8 cellular contexts compared by ENCODE assay signal in genomic region chr1:173477286-173478098, GRCh38. TPM values are rescaled to one million over a fixed set of nuclear protein-coding genes. Genes with fewer than 3 reads are reported as not detected.
A peak's percentile ranks its signal among the peaks of the same experiment; 100 is the strongest.
DNase-seq lines count a peak whose midpoint lies in the region; ATAC-seq, FAIRE-seq and TF ChIP-seq lines count a peak whose summit lies in the region.

TSS of gene PRDX6 (plus strand) at chr1:173477335. CDS start at chr1:173477398, 63 bp downstream.

- H3K27me3 ChIP-seq in DOHH2 (ENCODE audit: control insufficient read depth, low read length) = no peaks in the 10 kb centered on the region
- H3K27me3 ChIP-seq in adrenal gland = no peaks in the 10 kb centered on the region
- H3K27me3 ChIP-seq in cardiac muscle cell = no peaks in the 10 kb centered on the region
- no peaks in the 10 kb centered on the region for H3K27me3 ChIP-seq in parathyroid adenoma (ENCODE audit: control insufficient read depth, insufficient read depth, low read length)

- TF ChIP-seq CTCF in DOHH2 (IDR thresholded peaks at IDR 0.05; ENCODE audit: low read depth, low read length, poor library complexity, severe bottlenecking) (no peak), adrenal gland (IDR thresholded peaks at IDR 0.05) (peak in 1 of 6 experiments; percentile 29), cardiac muscle cell (IDR thresholded peaks at IDR 0.05; ENCODE audit: low read depth, low read length) (no peak), parathyroid adenoma (IDR thresholded peaks at IDR 0.05) (no peak)

- H3K36me3 ChIP-seq in DOHH2 (ENCODE audit: control insufficient read depth, low read length) (peaks cover 46% of the 10 kb centered on the region), adrenal gland (replicated peaks in 1 of 2) (peaks cover 0 to 18% of the 10 kb centered on the region in 2 donors), cardiac muscle cell (peaks cover 24% of the 10 kb centered on the region), parathyroid adenoma (ENCODE audit: control insufficient read depth, insufficient read depth, low read length) (no peaks in the 10 kb centered on the region)

- H3K27ac ChIP-seq in DOHH2 (ENCODE audit: low read depth, low read length) (peak within 1 kb of the TSS; percentile 56), adrenal gland (peak within 1 kb of the TSS; percentile 89 to 99 (median 98)), cardiac muscle cell (peak within 1 kb of the TSS; percentile 96), parathyroid adenoma (peak within 1 kb of the TSS; percentile 97)

- intact Hi-C loops in adrenal gland (cut with DNase I) = no loop called here

- DNase-seq in HTR-8/SVneo (ENCODE audit: insufficient read length, low spot score) (peak; percentile 29), RPMI7951 (ENCODE audit: low read depth) (peak; percentile 56), adrenal gland (peak; percentile 63 to 92 (median 74)), cardiac muscle cell (ENCODE audit: low read depth in 1 of 2, low spot score in 1 of 2) (peak; percentile 76 to 88), RCC 7860 (ENCODE audit: low spot score) (no peak)

- H3F3A ChIP-seq in DOHH2 (ENCODE audit: control insufficient read depth, insufficient read depth) = no peaks in the 10 kb centered on the region

- H3K9ac ChIP-seq in parathyroid adenoma = peak within 1 kb of the TSS; percentile 93

- FAIRE-seq in HTR-8/SVneo (lab: Jason Lieb, UNC) (no peak), RCC 7860 (lab: Jason Lieb, UNC) (no peak)

- H3K79me2 ChIP-seq in DOHH2 (ENCODE audit: control insufficient read depth, low read length) (peaks cover 47% of the 10 kb centered on the region), parathyroid adenoma (peaks cover 7% of the 10 kb centered on the region)

- H3K4me1 ChIP-seq in DOHH2 (ENCODE audit: control insufficient read depth, low read length) (peaks cover 28% of the 10 kb centered on the region), adrenal gland (replicated peaks in 1 of 2) (peaks cover 39 to 68% of the 10 kb centered on the region in 2 donors), cardiac muscle cell (ENCODE audit: low read depth) (peaks cover 43% of the 10 kb centered on the region), parathyroid adenoma (no peaks in the 10 kb centered on the region)

- peak; percentile 84 to 88 for TF ChIP-seq POLR2A in adrenal gland (IDR thresholded peaks at IDR 0.05)

- H3K9me3 ChIP-seq in DOHH2 (ENCODE audit: control insufficient read depth, insufficient read depth, low read length) (no peaks in the 10 kb centered on the region), adrenal gland (replicated peaks in 1 of 3) (no peaks in the 10 kb centered on the region), cardiac muscle cell (ENCODE audit: low read depth) (no peaks in the 10 kb centered on the region), parathyroid adenoma (ENCODE audit: control insufficient read depth, low read length) (no peaks in the 10 kb centered on the region)

- H2AFZ ChIP-seq in parathyroid adenoma = peak within 1 kb of the TSS; percentile 79

- no peaks in the 10 kb centered on the region for H3K9me2 ChIP-seq in DOHH2 (replicated peaks; ENCODE audit: control insufficient read depth, low read length)

- peak; percentile 54 for ATAC-seq in GM21447 (IDR thresholded peaks at IDR 0.05; ENCODE audit: unreplicated experiment)

- H4K20me1 ChIP-seq in DOHH2 (ENCODE audit: control insufficient read depth, insufficient read depth, low read depth, low read length) = peaks cover 4% of the 10 kb centered on the region; the same call in 1 of the 2 replicates

- H3K4me3 ChIP-seq in DOHH2 (ENCODE audit: low read length) = peak within 1 kb of the TSS; percentile 98
- H3K4me3 ChIP-seq in adrenal gland = peak within 1 kb of the TSS; percentile 37 to 87 (median 84)
- H3K4me3 ChIP-seq in cardiac muscle cell = peak within 1 kb of the TSS; percentile 95
- H3K4me3 ChIP-seq in parathyroid adenoma (ENCODE audit: low read depth, low read length) = peak within 1 kb of the TSS; percentile 94

- WGBS in adrenal gland, 4 donors = 0% methylated on average over 5 to 69 of the region's 69 CpGs

- H3K4me2 ChIP-seq in DOHH2 (ENCODE audit: low read length) = peak within 1 kb of the TSS; percentile 97
- peak within 1 kb of the TSS; percentile 94 for H3K4me2 ChIP-seq in parathyroid adenoma (ENCODE audit: low read length)

RNA-seq across cellular contexts. Expression of gene PRDX6, which starts in this region (rescaled TPM):
- total RNA-seq in RPMI7951 (2014; rRNA removed; shearing (Covaris generic)) = 317 and 355 TPM in 2 replicates
- total RNA-seq in adrenal gland (100 to 1,000 TPM; 248 to 461 (median 311) TPM), cardiac muscle cell (383 and 529 TPM in 2 replicates)
- polyA plus RNA-seq in adrenal gland (100 to 1,000 TPM; 171 to 444 (median 434) TPM), cardiac muscle cell (433 and 443 TPM in 2 replicates)
